In genomic region chr9:137129456-137130175, GRCh38 we compare ENCODE assay signal across 1 cellular context.
TF ChIP-seq lines count a peak whose summit lies in the region.

No MANE protein-coding gene starts in this region.

TF ChIP-seq in K562, 482 proteins besides CTCF, POLR2A, EP300 and RAD21 (continued from another document and continues in another):
- TF ChIP-seq CHD7 (IDR thresholded peaks at IDR 0.05; ENCODE audit: low read depth, low read length) (no peak), GTF2F1 (IDR thresholded peaks at IDR 0.05; ENCODE audit: low read depth, low read length) (peak; percentile 78; the same call in 1 of the 2 replicates), CBX2 (IDR thresholded peaks at IDR 0.05; ENCODE audit: insufficient read depth, low read length, poor library complexity, severe bottlenecking) (no peak), GTF2A2 (tag; IDR thresholded peaks at IDR 0.05) (no peak), PRMT5 (CRISPR knock-in tag; IDR thresholded peaks at IDR 0.05) (no peak), ZNF778 (CRISPR knock-in tag; IDR thresholded peaks at IDR 0.05) (no peak), FOXM1 (IDR thresholded peaks at IDR 0.05; ENCODE audit: low read depth) (no peak), FOXM1 (CRISPR knock-in tag; IDR thresholded peaks at IDR 0.05; ENCODE audit: low read depth) (peak; percentile 27), ZFP36 (IDR thresholded peaks at IDR 0.05; ENCODE audit: low read depth, low read length, partially characterized antibody) (no peak), ZNF239 (CRISPR knock-in tag; IDR thresholded peaks at IDR 0.05) (no peak), NELFE (IDR thresholded peaks at IDR 0.05; ENCODE audit: insufficient read depth, insufficient read length) (no peak), MAFK (IDR thresholded peaks at IDR 0.05; ENCODE audit: low read length) (no peak), SRF (CRISPR knock-in tag; IDR thresholded peaks at IDR 0.05) (no peak), TAL1 (IDR thresholded peaks at IDR 0.05) (no peak), CAMTA2 (CRISPR knock-in tag; conservative IDR thresholded peaks at IDR 0.05) (no peak), SIX5 (IDR thresholded peaks at IDR 0.05; ENCODE audit: borderline replicate concordance in 1 of 2, insufficient read depth in 1 of 2, low read depth in 1 of 2, low read length in 2 of 2) (no peak; a peak in 1 of 4 replicates), SNIP1 (IDR thresholded peaks at IDR 0.05; ENCODE audit: low read depth) (no peak), ARID4B (CRISPR knock-in tag; IDR thresholded peaks at IDR 0.05) (peak; percentile 54), GTF2B (IDR thresholded peaks at IDR 0.05; ENCODE audit: extremely low read depth, insufficient read length) (no peak), NR3C1 (CRISPR knock-in tag; IDR thresholded peaks at IDR 0.05) (peak; percentile 13; the same call in 1 of the 2 replicates), ZNF444 (CRISPR knock-in tag; IDR thresholded peaks at IDR 0.05) (no peak), ZNF165 (CRISPR knock-in tag; IDR thresholded peaks at IDR 0.05; ENCODE audit: borderline replicate concordance) (no peak), LARP7 (IDR thresholded peaks at IDR 0.05) (no peak), CBX1 (IDR thresholded peaks at IDR 0.05; ENCODE audit: low read depth) (no peak), UBTF (IDR thresholded peaks at IDR 0.05; ENCODE audit: borderline replicate concordance in 1 of 2, low read depth in 2 of 2, low read length in 2 of 2) (peak in 1 of 2 experiments; percentile 48; a peak in 1 of 4 replicates), KAT2B (IDR thresholded peaks at IDR 0.05; ENCODE audit: low read depth, low read length) (no peak), RHOXF2B (CRISPR knock-in tag; conservative IDR thresholded peaks at IDR 0.05) (no peak), TCFL5 (CRISPR knock-in tag; conservative IDR thresholded peaks at IDR 0.05) (no peak), SMARCA5 (IDR thresholded peaks at IDR 0.05) (no peak), PHF20 (IDR thresholded peaks at IDR 0.05; ENCODE audit: partially characterized antibody) (peak; percentile 23), STAT5A (IDR thresholded peaks at IDR 0.05; ENCODE audit: borderline replicate concordance, low read length) (no peak)
